ENCODE assay signal across 9 cellular contexts in the genomic region with DNA sequence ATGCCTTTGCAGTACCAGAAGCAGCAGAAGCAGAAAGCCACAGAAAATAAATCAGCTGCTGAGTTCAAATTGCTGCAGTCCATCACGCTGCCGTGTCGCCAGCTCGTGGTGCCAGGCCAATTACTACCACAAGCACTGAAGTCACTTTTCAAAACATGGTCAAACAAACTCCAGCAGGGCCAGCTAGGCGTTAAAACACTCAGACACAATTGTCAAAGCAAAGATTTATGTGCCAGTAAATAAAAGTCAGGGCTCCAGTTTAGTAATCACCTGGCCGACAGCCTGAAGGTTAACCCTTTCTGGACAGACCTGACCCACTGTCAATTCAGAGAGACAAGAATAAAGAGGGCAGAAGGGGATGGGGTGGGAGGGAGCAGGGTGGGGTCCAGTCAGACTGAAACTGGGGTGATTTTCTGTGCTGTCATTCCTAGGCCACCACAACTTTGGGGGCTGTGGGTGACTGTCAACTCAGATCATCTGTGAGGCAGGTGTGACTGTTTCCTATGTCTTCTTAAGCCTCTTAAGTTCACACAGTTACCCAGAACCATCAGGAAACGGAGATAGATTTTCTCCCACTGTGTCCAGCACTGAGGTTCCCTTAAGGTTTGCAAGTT.
A peak's percentile ranks its signal among the peaks of the same experiment; 100 is the strongest.
DNase-seq lines count a peak whose midpoint lies in the region; ATAC-seq and TF ChIP-seq lines count a peak whose summit lies in the region.
"Had no signal": no experiment of that assay in that cellular context is flagged by ENCODE, and none has a peak within 500 bp of the region (broad histone marks: within the 10 kb centered on the region; RNA-seq: fewer than 3 reads in every experiment).

No MANE protein-coding gene starts in this region.

- H3K9ac ChIP-seq in H9 (ENCODE audit: extremely low read depth, insufficient read length, low read length) = no peak overlapping the region

- no peak overlapping the region for H3K23ac ChIP-seq in H9 (ENCODE audit: insufficient read length, low read depth, low read length)

- no peak overlapping the region for H3K18ac ChIP-seq in H9 (ENCODE audit: insufficient read length, low read depth, low read length)

- H3K23me2 ChIP-seq in H9 (ENCODE audit: insufficient read length, low read depth, low read length, poor library complexity, severe bottlenecking) = no peaks in the 10 kb centered on the region

- H2AFZ ChIP-seq in H9 (ENCODE audit: low read length) = no peak overlapping the region

- H3K79me1 ChIP-seq in H9 (ENCODE audit: insufficient read depth, low read depth, low read length, poor library complexity, severe bottlenecking) = no peaks in the 10 kb centered on the region

- peak overlapping the region; percentile 82 to 99 (median 96) for H3K27ac Mint-ChIP-seq in IgD-negative memory B cell
- H3K27ac Mint-ChIP-seq in activated T-helper 1 cell treated with anti-CD3 and anti-CD28 coated beads, Interleukin-12 subunit alpha, Interleukin-12 subunit beta, Interleukin-2, Interleukin-4 antibody, amounts not matched to agents 30 ng/mL and 10 ng/mL and 1 ng/mL, durations not matched to agents 14 hours and 24 hours and 36 hours = peak overlapping the region; percentile 99
- no peak overlapping the region for H3K27ac Mint-ChIP-seq in H9
- H3K27ac Mint-ChIP-seq: dendritic cell treated with granulocyte-macrophage colony-stimulating factor and Interleukin-4, amounts not matched to agents 40 ng/mL and 50 ng/mL, for 4 days had no signal

- peaks cover 8% of the 10 kb centered on the region for H3K36me3 Mint-ChIP-seq in IgD-negative memory B cell
- H3K36me3 Mint-ChIP-seq in activated T-helper 1 cell treated with anti-CD3 and anti-CD28 coated beads, Interleukin-12 subunit alpha, Interleukin-12 subunit beta, Interleukin-2, Interleukin-4 antibody, amounts not matched to agents 30 ng/mL and 10 ng/mL and 1 ng/mL, durations not matched to agents 14 hours and 24 hours and 36 hours (ENCODE audit: low read depth) = peaks cover 22% of the 10 kb centered on the region
- no peaks in the 10 kb centered on the region for H3K36me3 Mint-ChIP-seq in H9 (ENCODE audit: insufficient read depth in 1 of 3, low read depth in 3 of 3)

- H4K91ac ChIP-seq in H9 (ENCODE audit: insufficient read length, low read depth, low read length) = no peak overlapping the region

- H3K79me2 ChIP-seq in H9 (ENCODE audit: insufficient read depth, low read length) = no peaks in the 10 kb centered on the region

- ATAC-seq in GM21528 (IDR thresholded peaks at IDR 0.05; ENCODE audit: low FRiP score, unreplicated experiment) = peak; percentile 49

- peak; percentile 56 for DNase-seq in activated T-helper 1 cell treated with anti-CD3 and anti-CD28 coated beads, Interleukin-12 subunit alpha, Interleukin-12 subunit beta, Interleukin-2, Interleukin-4 antibody, amounts not matched to agents 30 ng/mL and 10 ng/mL and 1 ng/mL, durations not matched to agents 14 hours and 24 hours and 36 hours (ENCODE audit: low spot score)
- peak; percentile 59 to 77 for DNase-seq in stimulated activated CD8-positive, alpha-beta memory T cell treated with anti-CD3 and anti-CD28 coated beads, Interleukin-7, amount 100 ng/mL, for 48 hours (ENCODE audit: extremely low read depth in 1 of 2, low read depth in 1 of 2)
- DNase-seq in H9 = no peak
- DNase-seq in RWPE1 (ENCODE audit: low spot score) = no peak
- DNase-seq in dorsolateral prefrontal cortex = no peak

- H2BK20ac ChIP-seq in H9 (ENCODE audit: low read depth, low read length, poor library complexity, severe bottlenecking) = no peak overlapping the region

- no peak overlapping the region for H4K5ac ChIP-seq in H9 (ENCODE audit: insufficient read length, low read depth, low read length)

- no peak overlapping the region for H2AK5ac ChIP-seq in H9 (ENCODE audit: insufficient read length, low read length)

- H3K4me1 Mint-ChIP-seq in IgD-negative memory B cell (peaks cover 69 to 74% (median 72%) of the 10 kb centered on the region in 3 donors), H9 (peaks cover 29 to 36% of the 10 kb centered on the region in 2 experiments)
- H3K4me1 Mint-ChIP-seq in activated T-helper 1 cell treated with anti-CD3 and anti-CD28 coated beads, Interleukin-12 subunit alpha, Interleukin-12 subunit beta, Interleukin-2, Interleukin-4 antibody, amounts not matched to agents 30 ng/mL and 10 ng/mL and 1 ng/mL, durations not matched to agents 14 hours and 24 hours and 36 hours (ENCODE audit: low read depth) = peaks cover 81% of the 10 kb centered on the region

- H3K4me3 Mint-ChIP-seq in IgD-negative memory B cell (peak overlapping the region; percentile 73 to 91 (median 80)), H9 (no peak overlapping the region)
- H3K4me3 Mint-ChIP-seq in activated T-helper 1 cell treated with anti-CD3 and anti-CD28 coated beads, Interleukin-12 subunit alpha, Interleukin-12 subunit beta, Interleukin-2, Interleukin-4 antibody, amounts not matched to agents 30 ng/mL and 10 ng/mL and 1 ng/mL, durations not matched to agents 14 hours and 24 hours and 36 hours = peak overlapping the region; percentile 77
- H3K4me3 Mint-ChIP-seq: dendritic cell treated with granulocyte-macrophage colony-stimulating factor and Interleukin-4, amounts not matched to agents 40 ng/mL and 50 ng/mL, for 4 days had no signal

- H3K56ac ChIP-seq in H9 (ENCODE audit: insufficient read length, low read depth, low read length) = no peak overlapping the region

- H3K27me3 Mint-ChIP-seq in IgD-negative memory B cell (no peaks in the 10 kb centered on the region), H9 (ENCODE audit: low read depth) (no peaks in the 10 kb centered on the region)
- no peaks in the 10 kb centered on the region for H3K27me3 Mint-ChIP-seq in activated T-helper 1 cell treated with anti-CD3 and anti-CD28 coated beads, Interleukin-12 subunit alpha, Interleukin-12 subunit beta, Interleukin-2, Interleukin-4 antibody, amounts not matched to agents 30 ng/mL and 10 ng/mL and 1 ng/mL, durations not matched to agents 14 hours and 24 hours and 36 hours (ENCODE audit: insufficient read depth)

- H3K27me3 ChIP-seq in H9 (ENCODE audit: insufficient read depth, low read length) = no peaks in the 10 kb centered on the region
- no peaks in the 10 kb centered on the region for H3K27me3 ChIP-seq in dorsolateral prefrontal cortex

- no peak overlapping the region for H2BK120ac ChIP-seq in H9 (ENCODE audit: low read depth, low read length, poor library complexity, severe bottlenecking)

- no peak overlapping the region for H3K14ac ChIP-seq in H9 (ENCODE audit: insufficient read depth, low read length)

- H2BK15ac ChIP-seq in H9 (ENCODE audit: low read depth, low read length) = no peak overlapping the region

- intact Hi-C loops in activated T-helper 1 cell treated with anti-CD3 and anti-CD28 coated beads, Interleukin-12 subunit alpha, Interleukin-12 subunit beta, Interleukin-2, Interleukin-4 antibody, amounts not matched to agents 30 ng/mL and 10 ng/mL and 1 ng/mL, durations not matched to agents 14 hours and 24 hours and 36 hours (cut with micrococcal nuclease) = loop anchor here (1.0 to 5.0 kb wide), 13 partner anchors 11 to 335 kb away; a partner anchor contains a TSS
- intact Hi-C loops in dorsolateral prefrontal cortex (cut with DNase I) = no loop called here

- WGBS in H9 (ENCODE audit: extremely low coverage, insufficient read length, low lambda C conversion rate) = no CpG with 5 or more reads among the region's 7 CpGs

- no peaks in the 10 kb centered on the region for H3K9me3 ChIP-seq in H9 (ENCODE audit: control insufficient read depth, low read depth, low read length)

- peak; percentile 60 for TF ChIP-seq POLR2A in GM15510 (IDR thresholded peaks at IDR 0.05; ENCODE audit: borderline replicate concordance, extremely low read depth, insufficient read length)

- CTCF ChIA-PET in RWPE1 (lab: Yijun Ruan, JAX) = no interaction called here

- H4K20me1 ChIP-seq in H9 (ENCODE audit: control insufficient read depth, insufficient read depth, insufficient read length) = no peaks in the 10 kb centered on the region

- H3K4me3 ChIP-seq in dorsolateral prefrontal cortex = no peak overlapping the region

- POLR2A ChIA-PET in RWPE1 (lab: Yijun Ruan, JAX; ENCODE audit: low non-redundant PET) = no interaction called here

- H3K27ac ChIP-seq in H9 (ENCODE audit: insufficient read length, low read depth, low read length) (no peak overlapping the region), RWPE1 (no peak overlapping the region), dorsolateral prefrontal cortex (peak overlapping the region in 29 of 59 donors; percentile 13 to 83 (median 64))

- no peaks in the 10 kb centered on the region; the same call in 1 of the 2 replicates for H3K4me1 ChIP-seq in H9 (ENCODE audit: insufficient read depth, low read length)

- no peak overlapping the region for H3K4me2 ChIP-seq in H9 (ENCODE audit: insufficient read depth, insufficient read length, low read length)

- H2BK12ac ChIP-seq in H9 (ENCODE audit: insufficient read length, low read depth, low read length) = no peak overlapping the region

- H4K8ac ChIP-seq in H9 (replicated peaks; ENCODE audit: insufficient read length, low read depth, low read length) = no peak overlapping the region

- H3K4ac ChIP-seq in H9 (ENCODE audit: low read depth, low read length) = no peak overlapping the region

- H3T11ph ChIP-seq in H9 (ENCODE audit: low read length) = no peak overlapping the region

- H3K9me3 Mint-ChIP-seq in IgD-negative memory B cell (no peaks in the 10 kb centered on the region), H9 (no peaks in the 10 kb centered on the region)
- H3K9me3 Mint-ChIP-seq in activated T-helper 1 cell treated with anti-CD3 and anti-CD28 coated beads, Interleukin-12 subunit alpha, Interleukin-12 subunit beta, Interleukin-2, Interleukin-4 antibody, amounts not matched to agents 30 ng/mL and 10 ng/mL and 1 ng/mL, durations not matched to agents 14 hours and 24 hours and 36 hours = no peaks in the 10 kb centered on the region
- H3K9me3 Mint-ChIP-seq: dendritic cell treated with granulocyte-macrophage colony-stimulating factor and Interleukin-4, amounts not matched to agents 40 ng/mL and 50 ng/mL, for 4 days had no signal

- TF ChIP-seq CTCF in H9 (conservative IDR thresholded peaks at IDR 0.05) (no peak), RWPE1 (conservative IDR thresholded peaks at IDR 0.05; ENCODE audit: low read depth) (no peak), dorsolateral prefrontal cortex (IDR thresholded peaks at IDR 0.05 in 54 of 56, conservative IDR thresholded peaks at IDR 0.05 in 2 of 56; ENCODE audit: low read depth in 1 of 56, partially characterized antibody in 56 of 56) (no peak)

- no peak overlapping the region for H2BK5ac ChIP-seq in H9 (ENCODE audit: insufficient read length, low read length)

Comparison
In these comparisons a context has a peak if more than half of its experiments do, and no peak if none do; other contexts are left out.
1. H3K27ac Mint-ChIP-seq: peak in IgD-negative memory B cell (3 of 3) and activated T-helper 1 cell treated with anti-CD3 and anti-CD28 coated beads, Interleukin-12 subunit alpha, Interleukin-12 subunit beta, Interleukin-2, Interleukin-4 antibody, amounts not matched to agents 30 ng/mL and 10 ng/mL and 1 ng/mL, durations not matched to agents 14 hours and 24 hours and 36 hours (single experiment); none in H9 (0 of 3).
2. H3K4me3 Mint-ChIP-seq: peak in IgD-negative memory B cell (4 of 4) and activated T-helper 1 cell treated with anti-CD3 and anti-CD28 coated beads, Interleukin-12 subunit alpha, Interleukin-12 subunit beta, Interleukin-2, Interleukin-4 antibody, amounts not matched to agents 30 ng/mL and 10 ng/mL and 1 ng/mL, durations not matched to agents 14 hours and 24 hours and 36 hours (single experiment); none in H9 (0 of 2).
3. DNase-seq: peak in activated T-helper 1 cell treated with anti-CD3 and anti-CD28 coated beads, Interleukin-12 subunit alpha, Interleukin-12 subunit beta, Interleukin-2, Interleukin-4 antibody, amounts not matched to agents 30 ng/mL and 10 ng/mL and 1 ng/mL, durations not matched to agents 14 hours and 24 hours and 36 hours (single experiment) and stimulated activated CD8-positive, alpha-beta memory T cell treated with anti-CD3 and anti-CD28 coated beads, Interleukin-7, amount 100 ng/mL, for 48 hours (2 of 2); none in H9 (single experiment), RWPE1 (single experiment) and dorsolateral prefrontal cortex (0 of 10).